ENCODE assay signal across 13 cellular contexts in the genomic region with DNA sequence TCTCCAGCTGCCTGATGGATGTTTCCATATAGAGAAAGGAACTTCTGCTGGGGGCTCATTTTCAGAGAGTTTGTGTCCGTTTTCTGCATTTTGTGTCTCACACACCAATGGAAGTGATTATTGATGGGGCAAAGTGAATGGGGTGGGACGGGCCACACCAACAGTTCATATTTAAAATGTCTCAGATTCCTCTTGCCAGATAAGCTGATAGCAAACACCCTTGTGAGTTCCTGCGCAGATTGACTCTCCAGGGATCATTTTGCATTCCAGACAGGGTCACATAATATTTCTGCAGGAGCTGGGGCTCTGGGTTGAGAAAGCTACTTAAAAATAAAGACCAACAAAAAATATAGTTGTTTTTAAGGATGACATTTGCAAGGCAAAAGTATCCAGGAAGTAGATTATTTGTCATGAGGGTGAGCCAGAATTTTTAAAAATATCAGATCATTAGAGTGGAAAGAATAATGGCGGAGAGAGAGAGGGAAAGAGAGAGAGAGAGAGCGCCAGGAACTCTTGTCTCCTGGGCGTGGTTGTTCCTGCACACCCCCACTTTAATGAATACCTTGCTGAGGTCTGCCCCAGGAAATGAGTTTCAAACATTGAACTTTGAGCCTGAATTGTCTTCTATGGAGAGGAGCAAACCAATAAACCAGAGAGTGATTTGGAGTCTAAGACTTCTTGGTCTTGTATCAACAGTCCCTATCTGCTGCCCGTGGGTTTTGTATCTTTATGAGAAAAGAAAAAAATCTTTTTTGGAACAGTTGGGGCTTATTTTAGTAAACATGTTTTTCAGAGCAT. TPM values are rescaled to one million over a fixed set of nuclear protein-coding genes. Genes with fewer than 3 reads are reported as not detected.
DNase-seq lines count a peak whose midpoint lies in the region; ATAC-seq, FAIRE-seq and TF ChIP-seq lines count a peak whose summit lies in the region.
"Had no signal": no experiment of that assay in that cellular context is flagged by ENCODE, and none has a peak within 500 bp of the region (broad histone marks: within the 10 kb centered on the region; RNA-seq: fewer than 3 reads in every experiment).

No MANE protein-coding gene starts in this region.

- TF ChIP-seq CTCF in A549 (IDR thresholded peaks at IDR 0.05) (no peak), endothelial cell (IDR thresholded peaks at IDR 0.05; ENCODE audit: unreplicated experiment) (no peak)

- peak in 1 of 2 experiments; percentile 14; a peak in 1 of 6 replicates for ATAC-seq in A549

- no peaks in the 10 kb centered on the region for H3K9me3 Mint-ChIP-seq in dendritic cell treated with granulocyte-macrophage colony-stimulating factor and Interleukin-4, amounts not matched to agents 40 ng/mL and 50 ng/mL, for 4 days
- no peaks in the 10 kb centered on the region for H3K9me3 Mint-ChIP-seq in endothelial cell (ENCODE audit: unreplicated experiment)
- H3K9me3 Mint-ChIP-seq: activated B cell treated with CpG ODN at 0.5 μM for 24 hours had no signal

- peak overlapping the region; percentile 40 for H3K4me2 ChIP-seq in A549
- H3K4me2 ChIP-seq: PC-9 had no signal

- peaks cover 54% of the 10 kb centered on the region for H3K4me1 Mint-ChIP-seq in dendritic cell treated with granulocyte-macrophage colony-stimulating factor and Interleukin-4, amounts not matched to agents 40 ng/mL and 50 ng/mL, for 4 days (ENCODE audit: low read depth)
- peaks cover 6% of the 10 kb centered on the region for H3K4me1 Mint-ChIP-seq in endothelial cell (ENCODE audit: unreplicated experiment)
- H3K4me1 Mint-ChIP-seq: activated B cell treated with CpG ODN at 0.5 μM for 24 hours had no signal

- H3K4me3 ChIP-seq in A549, result no peak overlapping the region
- H3K4me3 ChIP-seq in mucosa of rectum (ENCODE audit: low read length in 2 of 2), result peak overlapping the region; percentile 23 to 37
- H3K4me3 ChIP-seq: PC-9 had no signal

- TF ChIP-seq RAD21 in A549 (conservative IDR thresholded peaks at IDR 0.05 in 1 of 2, IDR thresholded peaks at IDR 0.05 in 1 of 2), result no peak

- H3K27me3 Mint-ChIP-seq in dendritic cell treated with granulocyte-macrophage colony-stimulating factor and Interleukin-4, amounts not matched to agents 40 ng/mL and 50 ng/mL, for 4 days, result no peaks in the 10 kb centered on the region
- no peaks in the 10 kb centered on the region for H3K27me3 Mint-ChIP-seq in endothelial cell (ENCODE audit: unreplicated experiment)

- CTCF ChIA-PET in A549 (lab: Yijun Ruan, JAX), result interaction anchor here (0.8 to 2.1 kb wide), 4 partner anchors 11 to 96 kb away, joined by 3 to 4 read pairs (median 3); no protein-coding TSS in a partner anchor

- peak overlapping the region; percentile 60 for H3K27ac Mint-ChIP-seq in dendritic cell treated with granulocyte-macrophage colony-stimulating factor and Interleukin-4, amounts not matched to agents 40 ng/mL and 50 ng/mL, for 4 days
- no peak overlapping the region for H3K27ac Mint-ChIP-seq in endothelial cell (ENCODE audit: unreplicated experiment)
- H3K27ac Mint-ChIP-seq: activated B cell treated with CpG ODN at 0.5 μM for 24 hours had no signal

- peaks cover 59% of the 10 kb centered on the region for H3K36me3 Mint-ChIP-seq in dendritic cell treated with granulocyte-macrophage colony-stimulating factor and Interleukin-4, amounts not matched to agents 40 ng/mL and 50 ng/mL, for 4 days (ENCODE audit: low read depth)
- H3K36me3 Mint-ChIP-seq in endothelial cell (ENCODE audit: low read depth, unreplicated experiment), result no peaks in the 10 kb centered on the region

- H3K4me1 ChIP-seq in A549 (peaks cover 38% of the 10 kb centered on the region), mucosa of rectum (ENCODE audit: control insufficient read depth in 2 of 2, insufficient read depth in 2 of 2, low read length in 2 of 2) (peaks cover 58 to 75% of the 10 kb centered on the region in 2 donors)

- 74% methylated on average over 7 of the region's 7 CpGs for WGBS in A549 (ENCODE audit: missing lambda C conversion rate)

- no peaks in the 10 kb centered on the region for H3K27me3 ChIP-seq in mucosa of rectum (ENCODE audit: control insufficient read depth in 2 of 2, insufficient read depth in 2 of 2, low read length in 2 of 2)

- peak overlapping the region; percentile 39 to 42; a peak in 4 of 6 replicates for H3K27ac ChIP-seq in A549
- peak overlapping the region; percentile 85 to 91 for H3K27ac ChIP-seq in mucosa of rectum (ENCODE audit: low read depth in 2 of 2, low read length in 2 of 2)
- H3K27ac ChIP-seq: C4-2B, PC-9 had no signal

- FAIRE-seq in A549 (lab: Jason Lieb, UNC), result no peak
- FAIRE-seq: bronchial epithelial cell had no signal

- H3K4me3 Mint-ChIP-seq in dendritic cell treated with granulocyte-macrophage colony-stimulating factor and Interleukin-4, amounts not matched to agents 40 ng/mL and 50 ng/mL, for 4 days, result no peak overlapping the region
- no peak overlapping the region for H3K4me3 Mint-ChIP-seq in endothelial cell (ENCODE audit: unreplicated experiment)
- H3K4me3 Mint-ChIP-seq: activated B cell treated with CpG ODN at 0.5 μM for 24 hours had no signal

- POLR2A ChIA-PET in A549 (lab: Yijun Ruan, JAX), result no interaction called here

- H3K36me3 ChIP-seq in mucosa of rectum (ENCODE audit: control insufficient read depth in 2 of 2, insufficient read depth in 2 of 2, low read length in 2 of 2), result peaks cover under 1 to 5% of the 10 kb centered on the region in 2 donors

- H3K9ac ChIP-seq in mucosa of rectum (ENCODE audit: low read depth in 1 of 2, low read length in 2 of 2), result peak overlapping the region in 1 of 2 donors; percentile 46

- no peak for TF ChIP-seq POLR2A in A549 (IDR thresholded peaks at IDR 0.05; ENCODE audit: low read length)

- DNase-seq in A549 (ENCODE audit: low read depth in 1 of 2, low spot score in 1 of 2) (peak in 1 of 2 experiments; percentile 13), NCI-H2227 treated with DMSO at 0.1 percent for 48 hours (lab: John Stamatoyannopoulos, UW) (peak; percentile 53), hepatic stellate cell (ENCODE audit: low spot score) (no peak), endothelial cell (ENCODE audit: low spot score) (no peak), T-helper 9 cell (no peak)
- DNase-seq in central memory CD4-positive, alpha-beta T cell, result no peak
- DNase-seq: activated B cell treated with CpG ODN at 0.5 μM for 24 hours, NCI-H1417, PC-9 had no signal

- intact Hi-C loops in dendritic cell treated with granulocyte-macrophage colony-stimulating factor and Interleukin-4, amounts not matched to agents 40 ng/mL and 50 ng/mL, for 4 days (cut with micrococcal nuclease), result no loop called here

- no peak for TF ChIP-seq EP300 in A549 (IDR thresholded peaks at IDR 0.05)

- no peaks in the 10 kb centered on the region for H3K9me3 ChIP-seq in A549
- no peaks in the 10 kb centered on the region for H3K9me3 ChIP-seq in mucosa of rectum (ENCODE audit: control insufficient read depth in 2 of 2, low read length in 2 of 2)

TF ChIP-seq in A549, 52 proteins besides CTCF, POLR2A, EP300 and RAD21:
- TF ChIP-seq ZFP36 (IDR thresholded peaks at IDR 0.05; ENCODE audit: borderline replicate concordance, partially characterized antibody) (no peak), CHD4 (IDR thresholded peaks at IDR 0.05; ENCODE audit: borderline replicate concordance) (no peak), RARB (CRISPR knock-in tag; IDR thresholded peaks at IDR 0.05) (no peak), HOXB5 (CRISPR knock-in tag; IDR thresholded peaks at IDR 0.05) (no peak), TFCP2L1 (CRISPR knock-in tag; IDR thresholded peaks at IDR 0.05) (no peak), FOSB (CRISPR knock-in tag; IDR thresholded peaks at IDR 0.05) (no peak), JUN (IDR thresholded peaks at IDR 0.05) (no peak), KDM1A (IDR thresholded peaks at IDR 0.05; ENCODE audit: low read depth) (no peak), HOXA7 (CRISPR knock-in tag; IDR thresholded peaks at IDR 0.05) (no peak)
- TF ChIP-seq, protein P1, sequence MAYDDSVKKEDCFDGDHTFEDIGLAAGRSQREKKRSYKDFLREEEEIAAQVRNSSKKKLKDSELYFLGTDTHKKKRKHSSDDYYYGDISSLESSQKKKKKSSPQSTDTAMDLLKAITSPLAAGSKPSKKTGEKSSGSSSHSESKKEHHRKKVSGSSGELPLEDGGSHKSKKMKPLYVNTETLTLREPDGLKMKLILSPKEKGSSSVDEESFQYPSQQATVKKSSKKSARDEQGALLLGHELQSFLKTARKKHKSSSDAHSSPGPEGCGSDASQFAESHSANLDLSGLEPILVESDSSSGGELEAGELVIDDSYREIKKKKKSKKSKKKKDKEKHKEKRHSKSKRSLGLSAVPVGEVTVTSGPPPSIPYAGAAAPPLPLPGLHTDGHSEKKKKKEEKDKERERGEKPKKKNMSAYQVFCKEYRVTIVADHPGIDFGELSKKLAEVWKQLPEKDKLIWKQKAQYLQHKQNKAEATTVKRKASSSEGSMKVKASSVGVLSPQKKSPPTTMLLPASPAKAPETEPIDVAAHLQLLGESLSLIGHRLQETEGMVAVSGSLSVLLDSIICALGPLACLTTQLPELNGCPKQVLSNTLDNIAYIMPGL (CRISPR knock-in tag; IDR thresholded peaks at IDR 0.05; ENCODE audit: borderline replicate concordance), result no peak
- TF ChIP-seq, protein P2, sequence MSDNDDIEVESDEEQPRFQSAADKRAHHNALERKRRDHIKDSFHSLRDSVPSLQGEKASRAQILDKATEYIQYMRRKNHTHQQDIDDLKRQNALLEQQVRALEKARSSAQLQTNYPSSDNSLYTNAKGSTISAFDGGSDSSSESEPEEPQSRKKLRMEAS (IDR thresholded peaks at IDR 0.05), result no peak

RNA-seq across cellular contexts. Expression of a gene that starts 33.3 kb away (rescaled TPM):
- 42.1 and 52.4 TPM in 2 replicates for polyA plus RNA-seq in A549 (2011; rRNA removed)
- 19.3 and 22.9 TPM in 2 replicates for polyA plus RNA-seq in A549 (2012; cell fraction: cytosol; rRNA removed)
- 25.5 and 31.9 TPM in 2 replicates for polyA plus RNA-seq in A549 (2012; cell fraction: nucleus; rRNA removed)
- 39.8 to 43.6 TPM (median 43.5 TPM) in 3 replicates for polyA plus RNA-seq in A549 (2017; fragmentation: RNase III; extraction: RNeasy Plus Mini Kit Qiagen cat#74134 plus additional on column Dnase treatment)
- 104 and 112 TPM in 2 replicates for polyA minus RNA-seq in A549 (2011; rRNA and poly(A)+ RNA removed)
- total RNA-seq in endothelial cell (ENCODE audit: unreplicated experiment), result 21.7 TPM
